ENCODE assay signal across 2 cellular contexts in the genomic region with DNA sequence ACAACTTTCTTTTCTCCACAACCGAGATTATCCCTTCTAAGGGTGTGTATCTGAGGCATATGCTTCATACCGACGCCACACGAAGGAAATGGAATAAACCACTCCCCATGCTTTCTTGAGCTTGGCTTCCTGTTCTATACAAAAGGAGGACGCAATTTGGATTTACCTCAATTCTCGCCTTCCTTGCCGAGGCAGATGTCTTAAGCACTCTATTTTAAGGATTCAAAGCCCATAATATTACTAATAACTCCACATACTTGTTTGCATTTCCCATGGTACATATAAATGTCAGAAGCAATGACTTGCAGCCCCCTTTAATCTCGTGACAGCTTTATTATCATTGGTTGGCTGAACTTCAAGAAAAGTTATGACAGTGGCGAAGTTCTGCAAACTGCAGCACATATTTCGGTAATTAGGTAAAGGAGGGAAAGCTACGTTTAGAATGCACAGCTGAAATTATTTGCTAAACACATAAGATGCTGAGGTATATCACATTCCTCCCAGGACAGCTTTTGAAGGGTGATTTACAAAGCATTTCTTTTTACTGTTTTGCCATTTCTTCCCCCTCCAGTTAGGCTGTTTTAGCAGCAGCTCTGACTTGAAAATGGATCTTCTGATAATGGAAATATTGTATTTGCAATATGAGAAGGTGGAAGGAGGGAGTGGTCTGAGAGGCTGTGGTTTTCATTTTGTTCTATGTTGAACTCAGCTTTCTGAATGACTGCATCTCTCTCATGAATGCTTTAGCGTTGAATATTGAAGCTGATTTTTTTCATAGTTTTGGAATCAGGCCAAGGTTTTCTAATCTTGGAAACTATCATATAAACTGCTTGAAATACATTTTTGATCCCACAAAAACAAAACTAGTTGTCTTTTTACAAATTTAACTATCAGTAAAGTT.
TF ChIP-seq lines count a peak whose summit lies in the region.

No MANE protein-coding gene starts in this region.

TF ChIP-seq in HEK293T, 16 proteins besides CTCF, POLR2A, EP300 and RAD21 (continued from another document):
- TF ChIP-seq NFRKB (IDR thresholded peaks at IDR 0.05): no peak
- peak; percentile 57; the same call in 1 of the 2 replicates for TF ChIP-seq FOXA1 (IDR thresholded peaks at IDR 0.05)
- TF ChIP-seq CTBP1 (IDR thresholded peaks at IDR 0.05; ENCODE audit: borderline replicate concordance): peak; percentile 89
- TF ChIP-seq, protein P1, sequence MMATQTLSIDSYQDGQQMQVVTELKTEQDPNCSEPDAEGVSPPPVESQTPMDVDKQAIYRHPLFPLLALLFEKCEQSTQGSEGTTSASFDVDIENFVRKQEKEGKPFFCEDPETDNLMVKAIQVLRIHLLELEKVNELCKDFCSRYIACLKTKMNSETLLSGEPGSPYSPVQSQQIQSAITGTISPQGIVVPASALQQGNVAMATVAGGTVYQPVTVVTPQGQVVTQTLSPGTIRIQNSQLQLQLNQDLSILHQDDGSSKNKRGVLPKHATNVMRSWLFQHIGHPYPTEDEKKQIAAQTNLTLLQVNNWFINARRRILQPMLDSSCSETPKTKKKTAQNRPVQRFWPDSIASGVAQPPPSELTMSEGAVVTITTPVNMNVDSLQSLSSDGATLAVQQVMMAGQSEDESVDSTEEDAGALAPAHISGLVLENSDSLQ (IDR thresholded peaks at IDR 0.05): peak; percentile 97
- no peak for TF ChIP-seq ELF4 (IDR thresholded peaks at IDR 0.05)
- TF ChIP-seq HDGF (IDR thresholded peaks at IDR 0.05; ENCODE audit: borderline replicate concordance): no peak
- TF ChIP-seq ARNT (IDR thresholded peaks at IDR 0.05): no peak

TF ChIP-seq in endothelial cell of umbilical vein, 7 proteins besides CTCF, POLR2A, EP300 and RAD21 (continued from another document):
- no peak for TF ChIP-seq EZH2 (IDR thresholded peaks at IDR 0.05; ENCODE audit: borderline replicate concordance, low read depth, low read length, severe bottlenecking)
- no peak for TF ChIP-seq FOS (IDR thresholded peaks at IDR 0.05; ENCODE audit: borderline replicate concordance, insufficient read depth, low read length)
- no peak for TF ChIP-seq MYC (IDR thresholded peaks at IDR 0.05; ENCODE audit: low read depth, low read length)
